In genomic region chr2:101753720-101754490, GRCh38 we compare ENCODE assay signal across 9 cellular contexts. TPM values are rescaled to one million over a fixed set of nuclear protein-coding genes. Genes with fewer than 3 reads are reported as not detected.
A peak's percentile ranks its signal among the peaks of the same experiment; 100 is the strongest.
DNase-seq lines count a peak whose midpoint lies in the region; ATAC-seq, FAIRE-seq and TF ChIP-seq lines count a peak whose summit lies in the region.
"Had no signal": no experiment of that assay in that cellular context is flagged by ENCODE, and none has a peak within 500 bp of the region (broad histone marks: within the 10 kb centered on the region; RNA-seq: fewer than 3 reads in every experiment).

No MANE protein-coding gene starts in this region.

- no peaks in the 10 kb centered on the region for H3K9me3 Mint-ChIP-seq in naive thymus-derived CD4-positive, alpha-beta T cell

- H3K36me3 Mint-ChIP-seq in naive thymus-derived CD4-positive, alpha-beta T cell, result peaks cover 0 to 14% (median 0%) of the 10 kb centered on the region in 5 donors

- H3K36me3 ChIP-seq in RWPE2 (ENCODE audit: low read depth) (no peaks in the 10 kb centered on the region), kidney (ENCODE audit: control insufficient read depth in 1 of 2, insufficient read depth in 2 of 2, low read length in 2 of 2) (no peaks in the 10 kb centered on the region)
- H3K36me3 ChIP-seq in naive thymus-derived CD4-positive, alpha-beta T cell (ENCODE audit: control insufficient read depth in 2 of 3, insufficient read depth in 3 of 3, low read length in 3 of 3), result no peaks in the 10 kb centered on the region
- H3K36me3 ChIP-seq: esophagus squamous epithelium had no signal

- H3K4me3 ChIP-seq in GM08714 (ENCODE audit: low read length) (peak overlapping the region; percentile 7; the same call in 1 of the 2 replicates), RWPE2 (ENCODE audit: severe bottlenecking) (no peak overlapping the region), kidney (ENCODE audit: low read length in 2 of 2) (no peak overlapping the region)
- H3K4me3 ChIP-seq in naive thymus-derived CD4-positive, alpha-beta T cell (ENCODE audit: low read length), result no peak overlapping the region
- H3K4me3 ChIP-seq: esophagus squamous epithelium had no signal

- no peak for TF ChIP-seq CTCF in RWPE2 (IDR thresholded peaks at IDR 0.05; ENCODE audit: poor library complexity, severe bottlenecking)
- no peak for TF ChIP-seq CTCF in kidney (IDR thresholded peaks at IDR 0.05; ENCODE audit: borderline replicate concordance, extremely low read depth, insufficient read depth)

- H3K27me3 Mint-ChIP-seq in naive thymus-derived CD4-positive, alpha-beta T cell, result no peaks in the 10 kb centered on the region

- intact Hi-C loops in naive thymus-derived CD4-positive, alpha-beta T cell (cut with micrococcal nuclease), result loop anchor here in 1 of 2 donors (2.0 to 5.0 kb wide), 2 partner anchors 17 to 37 kb away; no protein-coding TSS in a partner anchor
- intact Hi-C loops in kidney (cut with DNase I), result no loop called here

- POLR2A ChIA-PET in naive thymus-derived CD4-positive, alpha-beta T cell (lab: Charles Lee), result interaction anchor here (0.7 to 1.1 kb wide), 3 partner anchors 9 to 48 kb away, joined by 4 to 6 read pairs (median 4); no protein-coding TSS in a partner anchor

- H3K4me1 ChIP-seq in RWPE2 (ENCODE audit: insufficient read depth, poor library complexity, severe bottlenecking) (peaks cover 54% of the 10 kb centered on the region), kidney (ENCODE audit: control insufficient read depth in 1 of 2, insufficient read depth in 1 of 2, low read depth in 1 of 2, low read length in 2 of 2) (peaks cover 21 to 28% of the 10 kb centered on the region in 2 donors)
- H3K4me1 ChIP-seq in naive thymus-derived CD4-positive, alpha-beta T cell (ENCODE audit: control insufficient read depth in 2 of 2, insufficient read depth in 2 of 2, low read length in 2 of 2), result peaks cover 0 to 38% of the 10 kb centered on the region in 2 donors

- ATAC-seq in GM21381 (IDR thresholded peaks at IDR 0.05; ENCODE audit: unreplicated experiment), result peak; percentile 33
- no peak for ATAC-seq in RWPE2 (ENCODE audit: low read depth)
- no peak for ATAC-seq in naive thymus-derived CD4-positive, alpha-beta T cell
- ATAC-seq in HG03457 (IDR thresholded peaks at IDR 0.05; ENCODE audit: unreplicated experiment), result no peak

- peak overlapping the region in 6 of 9 donors; percentile 15 to 78 (median 34) for H3K27ac Mint-ChIP-seq in naive thymus-derived CD4-positive, alpha-beta T cell

- H3K27me3 ChIP-seq in RWPE2 (ENCODE audit: insufficient read depth, poor library complexity, severe bottlenecking), result no peaks in the 10 kb centered on the region
- H3K27me3 ChIP-seq in naive thymus-derived CD4-positive, alpha-beta T cell (ENCODE audit: control insufficient read depth in 2 of 2, insufficient read depth in 2 of 2, low read length in 2 of 2), result no peaks in the 10 kb centered on the region
- H3K27me3 ChIP-seq: esophagus squamous epithelium had no signal

- H3K9me3 ChIP-seq in RWPE2 (ENCODE audit: severe bottlenecking) (no peaks in the 10 kb centered on the region), kidney (ENCODE audit: control insufficient read depth in 1 of 2, low read length in 2 of 2) (no peaks in the 10 kb centered on the region)
- no peaks in the 10 kb centered on the region for H3K9me3 ChIP-seq in naive thymus-derived CD4-positive, alpha-beta T cell (ENCODE audit: control insufficient read depth in 2 of 3, low read length in 3 of 3)
- H3K9me3 ChIP-seq: esophagus squamous epithelium had no signal

- CTCF ChIA-PET in naive thymus-derived CD4-positive, alpha-beta T cell (lab: Charles Lee), result interaction anchor here (0.6 to 0.7 kb wide), 2 partner anchors 120 to 614 kb away, joined by 6 to 7 read pairs; no protein-coding TSS in a partner anchor

- peaks cover 66 to 84% (median 76%) of the 10 kb centered on the region in 7 donors for H3K4me1 Mint-ChIP-seq in naive thymus-derived CD4-positive, alpha-beta T cell

- no peak overlapping the region for H3K9ac ChIP-seq in kidney (ENCODE audit: low read length in 2 of 2)

- no peak for FAIRE-seq in kidney (lab: Jason Lieb, UNC)

- peak overlapping the region in 3 of 10 donors; percentile 17 to 69 (median 23) for H3K4me3 Mint-ChIP-seq in naive thymus-derived CD4-positive, alpha-beta T cell

- H3K27ac ChIP-seq in RWPE2 (ENCODE audit: poor library complexity, severe bottlenecking), result peak overlapping the region; percentile 38
- H3K27ac ChIP-seq in naive thymus-derived CD4-positive, alpha-beta T cell (ENCODE audit: low read depth, low read length), result no peak overlapping the region
- no peak overlapping the region for H3K27ac ChIP-seq in kidney (ENCODE audit: low read depth in 2 of 2, low read length in 2 of 2)

- DNase-seq in RWPE2 (ENCODE audit: low spot score) (no peak), kidney (no peak), NCI-H1105 (lab: John Stamatoyannopoulos, UW) (no peak)
- DNase-seq in naive thymus-derived CD4-positive, alpha-beta T cell, result no peak
- DNase-seq in stimulated activated naive CD4-positive, alpha-beta T cell (lab: John Stamatoyannopoulos, UW), result no peak
- DNase-seq: esophagus squamous epithelium had no signal

RNA-seq across cellular contexts. Expression of gene MAP4K4, which starts 56.4 kb away (rescaled TPM):
- 100 to 1,000 TPM; 104 to 138 (median 128) TPM for total RNA-seq in naive thymus-derived CD4-positive, alpha-beta T cell
- 10 to 100 TPM; 13.6 to 14.2 TPM for polyA plus RNA-seq in naive thymus-derived CD4-positive, alpha-beta T cell
- total RNA-seq in kidney, result 62.8 TPM
- 8.4 TPM for polyA plus RNA-seq in kidney (ENCODE audit: insufficient read depth, low read depth, low replicate concordance)
